15 cellular contexts compared by ENCODE assay signal in the genomic region with DNA sequence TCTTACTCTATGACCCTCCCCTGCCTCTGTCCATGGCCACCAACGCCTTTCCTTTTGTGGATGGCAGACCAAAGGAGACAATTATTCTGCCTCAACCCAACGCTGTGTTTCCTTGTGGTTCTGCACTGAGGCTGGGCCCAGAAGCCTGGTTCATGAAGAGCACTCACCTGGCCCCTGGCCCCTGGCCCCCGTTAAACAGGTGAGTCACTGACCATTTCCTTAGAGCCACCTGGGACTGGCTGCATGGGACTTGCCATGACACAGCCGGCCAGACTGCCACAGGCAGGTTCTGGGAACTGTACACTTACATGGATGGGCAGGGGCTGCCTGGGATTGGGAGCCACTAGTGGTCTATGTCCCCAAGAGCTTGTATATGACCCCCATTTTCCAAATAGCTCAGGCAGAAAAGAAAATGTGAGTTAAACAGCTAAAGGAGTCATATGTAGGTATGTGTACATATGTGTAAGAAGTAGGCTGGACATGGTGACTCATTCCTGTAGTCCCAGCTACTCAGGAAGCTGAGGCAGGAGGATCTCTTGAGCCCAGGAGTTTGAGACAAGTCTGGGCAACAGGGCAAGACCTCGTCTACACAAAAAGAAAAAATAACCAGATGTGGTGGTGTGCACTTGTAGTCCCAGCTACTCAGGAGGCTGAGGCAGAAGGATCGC.
A peak's percentile ranks its signal among the peaks of the same experiment; 100 is the strongest.
DNase-seq lines count a peak whose midpoint lies in the region; ATAC-seq, FAIRE-seq and TF ChIP-seq lines count a peak whose summit lies in the region.
"Had no signal": no experiment of that assay in that cellular context is flagged by ENCODE, and none has a peak within 500 bp of the region (broad histone marks: within the 10 kb centered on the region; RNA-seq: fewer than 3 reads in every experiment).

No MANE protein-coding gene starts in this region.

- H3K4me3 Mint-ChIP-seq in activated T-cell treated with anti-CD3 and anti-CD28 coated beads, Interleukin-2, amount 50 U/mL, for 72 hours: peak overlapping the region; percentile 6 to 48
- H3K4me3 Mint-ChIP-seq in Calu3 (ENCODE audit: low read depth, unreplicated experiment): no peak overlapping the region

- H2AK5ac ChIP-seq in IMR-90 (ENCODE audit: low read depth, low read length): peak overlapping the region; percentile 48; the same call in 1 of the 2 replicates

- no peak overlapping the region for H2BK15ac ChIP-seq in IMR-90 (ENCODE audit: low read depth, low read length)

- peaks cover 27 to 61% of the 10 kb centered on the region in 2 donors for H3K36me3 Mint-ChIP-seq in activated T-cell treated with anti-CD3 and anti-CD28 coated beads, Interleukin-2, amount 50 U/mL, for 72 hours (ENCODE audit: insufficient read depth in 2 of 2)
- peaks cover 31% of the 10 kb centered on the region for H3K36me3 Mint-ChIP-seq in Calu3 (ENCODE audit: insufficient read depth, unreplicated experiment)

- H3K9me3 ChIP-seq in IMR-90 (ENCODE audit: control insufficient read depth, insufficient read depth, low read length): no peaks in the 10 kb centered on the region
- H3K9me3 ChIP-seq in GM12878 (replicated peaks; ENCODE audit: control insufficient read depth, insufficient read depth, low read length): no peaks in the 10 kb centered on the region; the same call in 2 of the 3 replicates
- H3K9me3 ChIP-seq: pancreas, suprapubic skin had no signal

- no peak overlapping the region for H2BK120ac ChIP-seq in IMR-90 (ENCODE audit: low read depth, low read length)

- H4K91ac ChIP-seq in IMR-90 (ENCODE audit: insufficient read depth, low read depth, low read length): no peak overlapping the region

- H3K4me1 ChIP-seq in IMR-90 (ENCODE audit: control insufficient read depth, insufficient read depth, low read length) (peaks cover 18% of the 10 kb centered on the region), GM12878 (ENCODE audit: control insufficient read depth, insufficient read depth, low read length) (no peaks in the 10 kb centered on the region)
- H3K4me1 ChIP-seq: pancreas had no signal

- no peak overlapping the region for H3K18ac ChIP-seq in IMR-90 (ENCODE audit: low read depth, low read length)

- H3K9ac ChIP-seq in IMR-90 (ENCODE audit: low read depth, low read length) (no peak overlapping the region), GM12878 (ENCODE audit: control insufficient read depth, insufficient read depth, low read length) (no peak overlapping the region)

- CTCF ChIA-PET in IMR-90 (lab: Yijun Ruan, JAX): interaction anchor here (0.6 kb wide), 1 partner anchor 8 kb away, joined by 4 read pairs; no protein-coding TSS in a partner anchor
- CTCF ChIA-PET in GM12878 (lab: Yijun Ruan, JAX): interaction anchor here (1.1 kb wide), 2 partner anchors 17 to 19 kb away, joined by 3 read pairs; no protein-coding TSS in a partner anchor
- CTCF ChIA-PET in Calu3 (lab: Charles Lee): interaction anchor here (0.6 kb wide), 1 partner anchor 93 kb away, joined by 7 read pairs; no protein-coding TSS in a partner anchor

- peaks cover 8% of the 10 kb centered on the region; the same call in 1 of the 2 replicates for H3K36me3 ChIP-seq in IMR-90 (ENCODE audit: control insufficient read depth, insufficient read depth, low read length)
- no peaks in the 10 kb centered on the region for H3K36me3 ChIP-seq in GM12878 (ENCODE audit: control insufficient read depth in 2 of 2, insufficient read depth in 2 of 2, low read length in 1 of 2)
- H3K36me3 ChIP-seq: pancreas, suprapubic skin had no signal

- H3K27me3 ChIP-seq in IMR-90 (ENCODE audit: control insufficient read depth, insufficient read depth, low read length) (no peaks in the 10 kb centered on the region), GM12878 (replicated peaks in 1 of 2; ENCODE audit: control insufficient read depth in 2 of 2, insufficient read depth in 2 of 2, low read length in 1 of 2) (peaks cover 0 to 6% of the 10 kb centered on the region in 2 experiments; a peak in 1 of 4 replicates)
- H3K27me3 ChIP-seq: pancreas, suprapubic skin had no signal

- H3K27ac Mint-ChIP-seq in activated T-cell treated with anti-CD3 and anti-CD28 coated beads, Interleukin-2, amount 50 U/mL, for 72 hours: peak overlapping the region; percentile 82
- no peak overlapping the region for H3K27ac Mint-ChIP-seq in Calu3 (ENCODE audit: unreplicated experiment)

- no peaks in the 10 kb centered on the region for H3K27me3 Mint-ChIP-seq in activated T-cell treated with anti-CD3 and anti-CD28 coated beads, Interleukin-2, amount 50 U/mL, for 72 hours (ENCODE audit: low read depth)
- H3K27me3 Mint-ChIP-seq in Calu3 (ENCODE audit: unreplicated experiment): no peaks in the 10 kb centered on the region

- H3K4me2 ChIP-seq in IMR-90 (ENCODE audit: low read depth, low read length): no peak overlapping the region
- no peak overlapping the region for H3K4me2 ChIP-seq in GM12878 (ENCODE audit: control insufficient read depth, insufficient read depth)

- intact Hi-C loops in IMR-90 (cut with micrococcal nuclease): no loop called here
- intact Hi-C loops in GM12878 (cut with micrococcal nuclease; ENCODE audit: unreplicated experiment): no loop called here
- intact Hi-C loops in Calu3 (cut with micrococcal nuclease; ENCODE audit: unreplicated experiment): no loop called here

- H2AFZ ChIP-seq in IMR-90 (replicated peaks; ENCODE audit: low read length, poor library complexity): no peak overlapping the region
- H2AFZ ChIP-seq in GM12878 (ENCODE audit: control insufficient read depth, low read depth, low read length): no peak overlapping the region

- TF ChIP-seq RAD21 in IMR-90 (IDR thresholded peaks at IDR 0.05; ENCODE audit: low read length): no peak
- no peak for TF ChIP-seq RAD21 in GM12878 (IDR thresholded peaks at IDR 0.05; ENCODE audit: insufficient read depth, low read depth, low read length)

- peaks cover 12 to 63% of the 10 kb centered on the region in 2 experiments for H3K79me1 ChIP-seq in IMR-90 (ENCODE audit: low read depth in 1 of 2, low read length in 2 of 2)

- ATAC-seq in activated T-cell treated with anti-CD3 and anti-CD28 coated beads, Interleukin-2, amount 50 U/mL, for 72 hours (replicated peaks in 1 of 2): peak; percentile 70 to 71
- ATAC-seq in IMR-90 (ENCODE audit: low read depth) (no peak; the same call in 1 of the 2 replicates), GM12878 (peak; percentile 64), HG03571 (IDR thresholded peaks at IDR 0.05; ENCODE audit: unreplicated experiment) (no peak)
- ATAC-seq: pancreas had no signal

- H2BK5ac ChIP-seq in IMR-90 (ENCODE audit: low read depth, low read length, poor library complexity, severe bottlenecking): no peak overlapping the region

- peaks cover 43% of the 10 kb centered on the region for H3K9me1 ChIP-seq in IMR-90 (ENCODE audit: insufficient read depth, low read length)

- POLR2A ChIA-PET in IMR-90 (lab: Charles Lee; ENCODE audit: unreplicated experiment) (no interaction called here), GM12878 (lab: Charles Lee) (no interaction called here)

- H4K8ac ChIP-seq in IMR-90 (ENCODE audit: low read depth in 2 of 2, low read length in 2 of 2): no peak overlapping the region

- H3K9me3 Mint-ChIP-seq in activated T-cell treated with anti-CD3 and anti-CD28 coated beads, Interleukin-2, amount 50 U/mL, for 72 hours: peaks cover 5% of the 10 kb centered on the region in 2 donors
- H3K9me3 Mint-ChIP-seq in Calu3 (ENCODE audit: low read depth, unreplicated experiment): no peaks in the 10 kb centered on the region

- H3K27ac ChIP-seq in IMR-90 (ENCODE audit: insufficient read depth, low read length) (no peak overlapping the region), GM12878 (ENCODE audit: control insufficient read depth, insufficient read depth) (no peak overlapping the region)
- H3K27ac ChIP-seq: pancreas, suprapubic skin had no signal

- SMC1A ChIA-PET in GM12878 (lab: Charles Lee; ENCODE audit: uncharacterized antibody, unreplicated experiment): interaction anchor here (0.8 to 2.0 kb wide), 6 partner anchors 9 to 63 kb away, joined by 3 to 7 read pairs (median 4); no protein-coding TSS in a partner anchor

- BruUV-seq in IMR-90 (replicated peaks; lab: Mats Ljungman, UMichigan) (no TSS peak), GM12878 (replicated peaks; lab: Mats Ljungman, UMichigan) (no TSS peak), Calu3 (replicated peaks; lab: Mats Ljungman, UMichigan) (no TSS peak)

- in situ Hi-C loops in IMR-90 (cut with MboI; ENCODE audit: low sequenced_read_pairs): loop anchor here (25.0 kb wide), 1 partner anchor 1416 kb away; no protein-coding TSS in a partner anchor
- in situ Hi-C loops in GM12878 (cut with MboI): no loop called here

- no peak for TF ChIP-seq POLR2A in IMR-90 (IDR thresholded peaks at IDR 0.05; ENCODE audit: low read depth, low read length)
- TF ChIP-seq POLR2A in GM12878 (IDR thresholded peaks at IDR 0.05; ENCODE audit: low read depth, low read length): no peak

- H3K23ac ChIP-seq in IMR-90 (ENCODE audit: low read depth, low read length): no peak overlapping the region

- peak; percentile 42 to 50 for DNase-seq in activated T-cell treated with anti-CD3 and anti-CD28 coated beads, Interleukin-2, amount 50 U/mL, for 72 hours
- DNase-seq in activated T-cell treated with anti-CD3 and anti-CD28 coated beads for 4 hours: no peak
- peak; percentile 74 for DNase-seq in IMR-90
- DNase-seq in GM12878 (ENCODE audit: low read depth, low spot score): no peak
- DNase-seq in kidney tubule cell (ENCODE audit: low spot score): peak; percentile 54
- no peak for DNase-seq in Calu3
- DNase-seq in RPMI8226: no peak
- DNase-seq: aorta, GOT3, kidney, NCI-H1105 treated with DMSO at 0.1 percent for 48 hours, NCI-H345, pancreas had no signal

- peak overlapping the region; percentile 34 for H2AK9ac ChIP-seq in IMR-90 (replicated peaks; ENCODE audit: low read depth, low read length, poor library complexity)

- no peak overlapping the region for H3K4me3 ChIP-seq in IMR-90 (ENCODE audit: insufficient read depth, low read depth, low read length)
- no peak overlapping the region for H3K4me3 ChIP-seq in GM12878
- H3K4me3 ChIP-seq: pancreas, suprapubic skin had no signal

- WGBS in IMR-90 (ENCODE audit: extremely low coverage in 2 of 2, insufficient read length in 1 of 2), 2 experiments: 92% methylated on average over 3 of the region's 6 CpGs; no CpG with 5 or more reads in 1 of the 2 experiments
- 20% methylated on average over 6 of the region's 6 CpGs for WGBS in GM12878 (ENCODE audit: insufficient coverage, insufficient replicate concordance, low lambda C conversion rate, missing lambda C conversion rate)

- RAD21 ChIA-PET in GM12878 (lab: Charles Lee; ENCODE audit: unreplicated experiment): interaction anchor here (0.6 kb wide), 2 partner anchors 43 to 105 kb away, joined by 3 read pairs; no protein-coding TSS in a partner anchor

- TF ChIP-seq EP300 in GM12878 (IDR thresholded peaks at IDR 0.05; ENCODE audit: borderline replicate concordance in 1 of 2, control insufficient read depth in 1 of 2, low read depth in 2 of 2, low read length in 2 of 2): no peak

- H3K14ac ChIP-seq in IMR-90 (replicated peaks; ENCODE audit: low read depth, low read length): no peak overlapping the region

- no peak overlapping the region for H2BK20ac ChIP-seq in IMR-90 (ENCODE audit: low read depth, low read length)

- H3K4ac ChIP-seq in IMR-90 (ENCODE audit: low read depth, low read length): no peak overlapping the region

- H3K4me1 Mint-ChIP-seq in activated T-cell treated with anti-CD3 and anti-CD28 coated beads, Interleukin-2, amount 50 U/mL, for 72 hours (ENCODE audit: low read depth): peaks cover 71% of the 10 kb centered on the region
- peaks cover 27% of the 10 kb centered on the region for H3K4me1 Mint-ChIP-seq in Calu3 (ENCODE audit: low read depth, unreplicated experiment)

- peaks cover 5% of the 10 kb centered on the region; the same call in 1 of the 2 replicates for H4K20me1 ChIP-seq in IMR-90 (ENCODE audit: insufficient read depth, low read length)
- H4K20me1 ChIP-seq in GM12878 (ENCODE audit: control insufficient read depth, insufficient read depth): no peaks in the 10 kb centered on the region

- no peak overlapping the region for H4K5ac ChIP-seq in IMR-90 (ENCODE audit: low read depth, low read length)

- TF ChIP-seq CTCF in IMR-90 (conservative IDR thresholded peaks at IDR 0.05; ENCODE audit: low read depth, low read length) (no peak), GM12878 (IDR thresholded peaks at IDR 0.05 in 2 of 3, conservative IDR thresholded peaks at IDR 0.05 in 1 of 3; ENCODE audit: control insufficient read depth in 2 of 3, extremely low read depth in 1 of 3, insufficient read depth in 1 of 3, low read depth in 3 of 3, low read length in 3 of 3) (no peak), Calu3 (IDR thresholded peaks at IDR 0.05; ENCODE audit: unreplicated experiment) (no peak)

- no peak overlapping the region for H3K56ac ChIP-seq in IMR-90 (ENCODE audit: extremely low read depth, insufficient read depth, low read length)

- no peak for FAIRE-seq in GM12878 (lab: Jason Lieb, UNC)
- FAIRE-seq: kidney, pancreas had no signal

- H3K79me2 ChIP-seq in GM12878 (ENCODE audit: control insufficient read depth, insufficient read depth, low read length): no peaks in the 10 kb centered on the region

- dilution Hi-C loops in IMR-90 (cut with HindIII; ENCODE audit: low sequenced_read_pairs, unreplicated experiment): no loop called here

Comparison
In these comparisons a context has a peak if more than half of its experiments do, and no peak if none do; other contexts are left out.
1. DNase-seq: peak in activated T-cell treated with anti-CD3 and anti-CD28 coated beads, Interleukin-2, amount 50 U/mL, for 72 hours (2 of 2), IMR-90 (single experiment) and kidney tubule cell (single experiment); none in activated T-cell treated with anti-CD3 and anti-CD28 coated beads for 4 hours (single experiment), GM12878 (single experiment), Calu3 (single experiment) and RPMI8226 (single experiment).
2. ATAC-seq: peak in activated T-cell treated with anti-CD3 and anti-CD28 coated beads, Interleukin-2, amount 50 U/mL, for 72 hours (2 of 2) and GM12878 (single experiment); none in IMR-90 (single experiment) and HG03571 (single experiment).